ENCODE assay signal across 18 cellular contexts in the genomic region with DNA sequence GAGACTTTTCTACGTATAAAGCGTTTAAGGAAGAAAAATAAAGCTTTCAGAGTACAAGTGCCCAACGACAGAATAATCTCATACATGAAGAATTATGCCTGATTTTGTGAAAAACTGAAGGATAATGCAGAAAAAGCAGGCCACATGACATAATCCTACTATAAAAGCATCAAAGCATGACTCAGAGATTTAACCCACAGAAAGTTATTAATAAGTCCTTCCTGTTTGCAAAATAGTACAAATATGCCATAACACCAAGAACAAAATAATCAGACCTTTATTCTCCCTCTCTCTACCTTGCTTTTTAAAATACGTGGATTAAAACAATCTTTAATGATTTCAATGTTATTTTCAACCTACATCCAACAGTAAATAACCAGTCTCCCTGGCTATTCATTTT.
DNase-seq lines count a peak whose midpoint lies in the region; FAIRE-seq and TF ChIP-seq lines count a peak whose summit lies in the region.
"Had no signal": no experiment of that assay in that cellular context is flagged by ENCODE, and none has a peak within 500 bp of the region (broad histone marks: within the 10 kb centered on the region; RNA-seq: fewer than 3 reads in every experiment).

No MANE protein-coding gene starts in this region.

- peak overlapping the region; percentile 36 to 85 (median 57) for H3K4me2 ChIP-seq in BLaER1 treated with 17β-estradiol and CSF1 and Interleukin-3, amounts not matched to agents 10 nM and 100 nM
- 0 out of 2 replicates have a peak overlapping the region, but pooled peaks have one; percentile 26 for H3K4me2 ChIP-seq in MM.1S (ENCODE audit: low read depth, low read length)

- peak overlapping the region in 7 of 11 experiments; percentile 1 to 48 (median 31); a peak in 9 of 22 replicates for H3K9ac ChIP-seq in BLaER1 treated with 17β-estradiol and CSF1 and Interleukin-3, amounts not matched to agents 10 nM and 100 nM
- H3K9ac ChIP-seq in MM.1S (ENCODE audit: low read length) = no peak overlapping the region

- H3K9me3 ChIP-seq in BLaER1 treated with 17β-estradiol and CSF1 and Interleukin-3, amounts not matched to agents 10 nM and 100 nM (replicated peaks in 1 of 11) = no peaks in the 10 kb centered on the region
- no peaks in the 10 kb centered on the region for H3K9me3 ChIP-seq in MM.1S (replicated peaks; ENCODE audit: insufficient read depth, low read length)
- H3K9me3 ChIP-seq: esophagus muscularis mucosa had no signal

- no peak overlapping the region for H3K4me3 ChIP-seq in BLaER1 treated with 17β-estradiol and CSF1 and Interleukin-3, amounts not matched to agents 10 nM and 100 nM
- H3K4me3 ChIP-seq in MM.1S (ENCODE audit: low read length) (no peak overlapping the region), astrocyte of the spinal cord (ENCODE audit: low read depth, low read length) (no peak overlapping the region)
- H3K4me3 ChIP-seq: esophagus muscularis mucosa had no signal

- no peak overlapping the region for H2AFZ ChIP-seq in MM.1S (ENCODE audit: low read length)

- in situ Hi-C loops in astrocyte of the spinal cord (cut with HindIII; ENCODE audit: low sequenced_read_pairs) = no loop called here

- H3F3A ChIP-seq in MM.1S (ENCODE audit: insufficient read depth, low read length) = peaks cover 8% of the 10 kb centered on the region

- H3K36me3 ChIP-seq in BLaER1 treated with 17β-estradiol and CSF1 and Interleukin-3, amounts not matched to agents 10 nM and 100 nM = no peaks in the 10 kb centered on the region
- no peaks in the 10 kb centered on the region for H3K36me3 ChIP-seq in MM.1S (replicated peaks; ENCODE audit: insufficient read depth, low read length)
- H3K36me3 ChIP-seq: esophagus muscularis mucosa had no signal

- no peaks in the 10 kb centered on the region for H3K79me2 ChIP-seq in MM.1S (ENCODE audit: low read length)

- no peaks in the 10 kb centered on the region for H3K27me3 ChIP-seq in BLaER1 treated with 17β-estradiol and CSF1 and Interleukin-3, amounts not matched to agents 10 nM and 100 nM
- H3K27me3 ChIP-seq in MM.1S (replicated peaks; ENCODE audit: insufficient read depth, low read length) = no peaks in the 10 kb centered on the region
- H3K27me3 ChIP-seq: esophagus muscularis mucosa had no signal

- peaks cover 16 to 67% (median 43%) of the 10 kb centered on the region in 10 experiments for H3K4me1 ChIP-seq in BLaER1 treated with 17β-estradiol and CSF1 and Interleukin-3, amounts not matched to agents 10 nM and 100 nM
- H3K4me1 ChIP-seq in MM.1S (ENCODE audit: low read length) = peaks cover 30% of the 10 kb centered on the region
- H3K4me1 ChIP-seq: esophagus muscularis mucosa had no signal

- TF ChIP-seq CTCF in MM.1S (IDR thresholded peaks at IDR 0.05; ENCODE audit: low read length) (no peak), astrocyte of the spinal cord (IDR thresholded peaks at IDR 0.05; ENCODE audit: low read depth, low read length) (no peak)

- peak overlapping the region in 10 of 11 experiments; percentile 49 to 78 (median 69); a peak in 20 of 22 replicates for H3K27ac ChIP-seq in BLaER1 treated with 17β-estradiol and CSF1 and Interleukin-3, amounts not matched to agents 10 nM and 100 nM
- H3K27ac ChIP-seq in MM.1S (ENCODE audit: low read length) = no peak overlapping the region
- H3K27ac ChIP-seq: esophagus muscularis mucosa had no signal

- no peaks in the 10 kb centered on the region for H4K20me1 ChIP-seq in BLaER1 treated with 17β-estradiol and CSF1 and Interleukin-3, amounts not matched to agents 10 nM and 100 nM
- no peaks in the 10 kb centered on the region for H4K20me1 ChIP-seq in MM.1S (ENCODE audit: insufficient read depth, low read length)

- H3K9me2 ChIP-seq in MM.1S (replicated peaks; ENCODE audit: insufficient read depth, low read length) = no peaks in the 10 kb centered on the region

- no peak for FAIRE-seq in frontal cortex (lab: Jason Lieb, UNC)

- DNase-seq in MM.1S = no peak
- peak; percentile 42 for DNase-seq in astrocyte of the spinal cord (ENCODE audit: low read depth, low spot score)
- DNase-seq in iris pigment epithelial cell (ENCODE audit: low read depth) = peak; percentile 78
- DNase-seq in frontal cortex (ENCODE audit: low spot score in 2 of 2) = no peak
- no peak for DNase-seq in stimulated activated CD4-positive, alpha-beta T cell treated with anti-CD3 and anti-CD28 coated beads, Interleukin-4, amount 100 ng/mL, for 1 hour
- DNase-seq in H4 (ENCODE audit: low spot score) = no peak
- no peak for DNase-seq in NCI-H1105 (lab: John Stamatoyannopoulos, UW)
- DNase-seq: activated CD4-positive, alpha-beta T cell treated with anti-CD3 and anti-CD28 coated beads, Interleukin-2, amount 50 U/mL, for 4 hours; activated gamma-delta T cell; GF-D8; Kasumi-1; midbrain; NK-92 treated with Interleukin-12 subunit alpha and Interleukin-12 subunit beta, amount 100 ng/mL, for 24 hours; stimulated activated CD4-positive, alpha-beta T cell treated with anti-CD3 and anti-CD28 coated beads, Interleukin-2, amount 100 ng/mL, for 48 hours; stimulated activated naive B cell treated with anti-CD40 and anti-IgM and Interleukin-4, amounts not matched to agents 10 μg/mL and 1 μg/mL and 100 μg/mL, for 72 hours; T-helper 1 cell had no signal

Comparison
In these comparisons a context has a peak if more than half of its experiments do, and no peak if none do; other contexts are left out.
1. DNase-seq: peak in astrocyte of the spinal cord (single experiment) and iris pigment epithelial cell (single experiment); none in MM.1S (single experiment), frontal cortex (0 of 2), stimulated activated CD4-positive, alpha-beta T cell treated with anti-CD3 and anti-CD28 coated beads, Interleukin-4, amount 100 ng/mL, for 1 hour (single experiment), H4 (single experiment) and NCI-H1105 (single experiment).